ENCODE assay signal across 8 cellular contexts in genomic region chr18:11733031-11733430, GRCh38. TPM values are rescaled to one million over a fixed set of nuclear protein-coding genes. Genes with fewer than 3 reads are reported as not detected.
DNase-seq lines count a peak whose midpoint lies in the region; ATAC-seq and TF ChIP-seq lines count a peak whose summit lies in the region.

No MANE protein-coding gene starts in this region.

- H3K4me1 ChIP-seq in CD4-positive, alpha-beta memory T cell (ENCODE audit: insufficient read depth, low read length): no peaks in the 10 kb centered on the region
- no peaks in the 10 kb centered on the region for H3K4me1 ChIP-seq in GM23338 (ENCODE audit: insufficient read depth)

- no peaks in the 10 kb centered on the region for H3K9me2 ChIP-seq in GM23338 (ENCODE audit: insufficient read depth)

- no peak overlapping the region for H3K27ac ChIP-seq in CD4-positive, alpha-beta memory T cell (ENCODE audit: low read depth, low read length)
- no peak overlapping the region for H3K27ac ChIP-seq in GM23338 (ENCODE audit: low read depth)

- H3K9me3 ChIP-seq in CD4-positive, alpha-beta memory T cell (ENCODE audit: control insufficient read depth in 1 of 2, low read length in 2 of 2): no peaks in the 10 kb centered on the region

- H3K27me3 ChIP-seq in CD4-positive, alpha-beta memory T cell (ENCODE audit: insufficient read depth, low read length): no peaks in the 10 kb centered on the region
- no peaks in the 10 kb centered on the region for H3K27me3 ChIP-seq in GM23338 (ENCODE audit: insufficient read depth)

- CTCF ChIA-PET in CD4-positive, alpha-beta memory T cell (lab: Charles Lee; ENCODE audit: partially characterized antibody): interaction anchor here (0.8 to 2.3 kb wide), 18 partner anchors 9 to 310 kb away, joined by 3 to 22 read pairs (median 5); no protein-coding TSS in a partner anchor
- CTCF ChIA-PET in activated CD4-positive, alpha-beta T cell treated with anti-CD3 and anti-CD28 coated beads, Interleukin-2, amount 10 ng/mL, durations not matched to agents 7 days and 5 days (lab: Charles Lee): interaction anchor here (0.7 to 1.4 kb wide), 7 partner anchors 16 to 503 kb away, joined by 3 to 6 read pairs (median 3); no protein-coding TSS in a partner anchor

- ATAC-seq in GM23338: peak; percentile 94
- no peak for ATAC-seq in GM21360 (IDR thresholded peaks at IDR 0.05; ENCODE audit: unreplicated experiment)

- intact Hi-C loops in CD4-positive, alpha-beta memory T cell (cut with micrococcal nuclease): loop anchor here (1.0 to 5.0 kb wide), 3 partner anchors 206 to 504 kb away; no protein-coding TSS in a partner anchor

- H3K4me3 ChIP-seq in CD4-positive, alpha-beta memory T cell (ENCODE audit: low read length in 2 of 2): no peak overlapping the region
- no peak overlapping the region for H3K4me3 ChIP-seq in GM23338

- H3K9me3 Mint-ChIP-seq in CD4-positive, alpha-beta memory T cell: no peaks in the 10 kb centered on the region
- no peaks in the 10 kb centered on the region for H3K9me3 Mint-ChIP-seq in GM23338
- no peaks in the 10 kb centered on the region for H3K9me3 Mint-ChIP-seq in activated CD4-positive, alpha-beta T cell treated with anti-CD3 and anti-CD28 coated beads, Interleukin-2, amount 10 ng/mL, durations not matched to agents 7 days and 5 days

- no peak overlapping the region for H3K27ac Mint-ChIP-seq in CD4-positive, alpha-beta memory T cell
- no peak overlapping the region for H3K27ac Mint-ChIP-seq in GM23338
- H3K27ac Mint-ChIP-seq in activated CD4-positive, alpha-beta T cell treated with anti-CD3 and anti-CD28 coated beads, Interleukin-2, amount 10 ng/mL, durations not matched to agents 7 days and 5 days: no peak overlapping the region

- no peaks in the 10 kb centered on the region for H3K36me3 ChIP-seq in CD4-positive, alpha-beta memory T cell (ENCODE audit: insufficient read depth, low read length)
- no peaks in the 10 kb centered on the region for H3K36me3 ChIP-seq in GM23338 (ENCODE audit: insufficient read depth)

- POLR2A ChIA-PET in CD4-positive, alpha-beta memory T cell (lab: Charles Lee; ENCODE audit: partially characterized antibody): no interaction called here
- POLR2A ChIA-PET in activated CD4-positive, alpha-beta T cell treated with anti-CD3 and anti-CD28 coated beads, Interleukin-2, amount 10 ng/mL, durations not matched to agents 7 days and 5 days (lab: Charles Lee): no interaction called here

- H3K4me2 ChIP-seq in GM23338: no peak overlapping the region

- H3F3A ChIP-seq in GM23338 (replicated peaks; ENCODE audit: low read depth): 0 out of 2 replicates have a peak, but pooled peaks cover 3% of the 10 kb centered on the region

- H3K4me1 Mint-ChIP-seq in CD4-positive, alpha-beta memory T cell: peaks cover 0 to 3% (median under 1%) of the 10 kb centered on the region in 4 donors
- peaks cover 3% of the 10 kb centered on the region; the same call in 2 of the 3 replicates for H3K4me1 Mint-ChIP-seq in GM23338
- no peaks in the 10 kb centered on the region for H3K4me1 Mint-ChIP-seq in activated CD4-positive, alpha-beta T cell treated with anti-CD3 and anti-CD28 coated beads, Interleukin-2, amount 10 ng/mL, durations not matched to agents 7 days and 5 days

- H2AFZ ChIP-seq in GM23338: peak overlapping the region; percentile 78; the same call in 1 of the 2 replicates

- H4K20me1 ChIP-seq in GM23338 (replicated peaks; ENCODE audit: insufficient read depth): 0 out of 2 replicates have a peak, but pooled peaks cover 3% of the 10 kb centered on the region

- peak; percentile 88 to 93 for TF ChIP-seq CTCF in GM23338 (conservative IDR thresholded peaks at IDR 0.05; ENCODE audit: low read depth in 2 of 2)

- H3K27me3 Mint-ChIP-seq in CD4-positive, alpha-beta memory T cell: peaks cover 18 to 26% of the 10 kb centered on the region in 2 donors
- peaks cover 3% of the 10 kb centered on the region for H3K27me3 Mint-ChIP-seq in GM23338 (ENCODE audit: insufficient read depth, low read depth, poor library complexity)
- H3K27me3 Mint-ChIP-seq in activated CD4-positive, alpha-beta T cell treated with anti-CD3 and anti-CD28 coated beads, Interleukin-2, amount 10 ng/mL, durations not matched to agents 7 days and 5 days: peaks cover 28% of the 10 kb centered on the region

- H3K4me3 Mint-ChIP-seq in CD4-positive, alpha-beta memory T cell: peak overlapping the region in 2 of 8 donors; percentile 22 to 27
- no peak overlapping the region for H3K4me3 Mint-ChIP-seq in GM23338
- H3K4me3 Mint-ChIP-seq in activated CD4-positive, alpha-beta T cell treated with anti-CD3 and anti-CD28 coated beads, Interleukin-2, amount 10 ng/mL, durations not matched to agents 7 days and 5 days: no peak overlapping the region

- no peaks in the 10 kb centered on the region for H3K36me3 Mint-ChIP-seq in CD4-positive, alpha-beta memory T cell
- H3K36me3 Mint-ChIP-seq in GM23338 (ENCODE audit: low read depth): no peaks in the 10 kb centered on the region
- no peaks in the 10 kb centered on the region for H3K36me3 Mint-ChIP-seq in activated CD4-positive, alpha-beta T cell treated with anti-CD3 and anti-CD28 coated beads, Interleukin-2, amount 10 ng/mL, durations not matched to agents 7 days and 5 days (ENCODE audit: low read depth)

- DNase-seq in CD4-positive, alpha-beta memory T cell: peak; percentile 38 to 58 (median 44)
- peak; percentile 88 for DNase-seq in GM23338 (ENCODE audit: low spot score)
- DNase-seq in NCI-H2227 (lab: John Stamatoyannopoulos, UW; ENCODE audit: unreplicated experiment): peak; percentile 88
- peak; percentile 72 for DNase-seq in activated CD4-positive, alpha-beta T cell treated with anti-CD3 and anti-CD28 coated beads, Interleukin-2, amount 10 ng/mL, durations not matched to agents 7 days and 5 days
- DNase-seq in dermis blood vessel endothelial cell: peak; percentile 82
- peak; percentile 69 to 80 for DNase-seq in lung microvascular endothelial cell (ENCODE audit: low read depth in 2 of 2)
- peak; percentile 48 to 60 (median 52) for DNase-seq in stimulated activated CD4-positive, alpha-beta T cell treated with anti-CD3 and anti-CD28 coated beads, TNF-alpha, amount 100 ng/mL, for 48 hours (ENCODE audit: low read depth in 3 of 3)

- H3K79me2 ChIP-seq in GM23338 (replicated peaks; ENCODE audit: insufficient read depth): no peaks in the 10 kb centered on the region

TF ChIP-seq in GM23338, 12 proteins besides CTCF, POLR2A, EP300 and RAD21 (continues in another document):
- TF ChIP-seq ETS1 (IDR thresholded peaks at IDR 0.05) (no peak), CREB1 (CRISPR knock-in tag; IDR thresholded peaks at IDR 0.05; ENCODE audit: low read depth) (no peak), ZNF114 (CRISPR knock-in tag; IDR thresholded peaks at IDR 0.05) (no peak)

RNA-seq across cellular contexts. Expression of gene GNAL, which starts 44.0 kb away (rescaled TPM):
- total RNA-seq in CD4-positive, alpha-beta memory T cell: under 1 TPM; 0.26 to 0.33 TPM
- polyA plus RNA-seq in CD4-positive, alpha-beta memory T cell: under 1 TPM in 1 of 2 donors, not detected in 1; 0.20 TPM
- 21.2 and 21.6 TPM in 2 replicates for total RNA-seq in GM23338 (2014; rRNA removed; shearing (Covaris generic))
- 6.2 and 7.5 TPM in 2 replicates for polyA plus RNA-seq in GM23338 (2016; fragmentation: Nextera tagmentation; extraction: Ambion mirVana)
- total RNA-seq in activated CD4-positive, alpha-beta T cell treated with anti-CD3 and anti-CD28 coated beads, Interleukin-2, amount 10 ng/mL, durations not matched to agents 7 days and 5 days: under 1 TPM; 0.04 to 0.27 TPM
- total RNA-seq in dermis blood vessel endothelial cell: 0.51 and 0.68 TPM in 2 replicates
- under 0.01 and 0.22 TPM in 2 replicates for total RNA-seq in lung microvascular endothelial cell

Comparison
In these comparisons a context has a peak if more than half of its experiments do, and no peak if none do; other contexts are left out.
1. RNA of gene GNAL, which starts 44.0 kb away (total RNA-seq): 21.2 to 21.6 TPM in GM23338; 0.51 to 0.68 TPM in dermis blood vessel endothelial cell, 0.26 to 0.33 TPM in CD4-positive, alpha-beta memory T cell, 0.04 to 0.27 TPM in activated CD4-positive, alpha-beta T cell treated with anti-CD3 and anti-CD28 coated beads, Interleukin-2, amount 10 ng/mL, durations not matched to agents 7 days and 5 days and under 0.01 to 0.22 TPM in lung microvascular endothelial cell; every median in the first group is over 10 times any median in the second.
2. Peak in every context shown above with its lines, with median percentiles within 50 percentile points of each other: DNase-seq.